Comparison of ENCODE assay signal across 8 cellular contexts in the genomic region with DNA sequence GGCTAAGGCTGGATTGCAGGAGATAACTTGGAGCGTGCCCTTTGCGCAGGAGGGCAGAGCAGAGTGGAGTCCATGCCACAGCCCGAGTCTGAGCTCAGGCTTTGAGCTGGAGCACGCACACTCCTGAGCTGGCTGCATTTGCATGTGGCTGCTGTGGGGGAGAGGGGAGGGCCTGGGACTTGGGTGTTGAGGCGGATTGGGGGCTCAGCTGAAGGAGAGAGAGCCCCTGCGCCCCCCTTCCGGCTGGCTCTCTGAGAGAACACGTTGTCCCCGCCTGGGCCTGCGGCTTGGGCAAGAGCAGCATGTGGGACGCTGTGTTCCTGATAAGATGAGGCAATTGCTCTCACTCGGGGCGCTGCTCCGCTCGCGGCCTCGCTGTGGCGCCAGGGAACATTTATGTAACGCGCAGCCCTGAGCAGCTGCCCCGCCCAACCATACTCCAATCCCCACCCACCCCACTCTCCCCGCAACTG. TPM values are rescaled to one million over a fixed set of nuclear protein-coding genes. Genes with fewer than 3 reads are reported as not detected.
DNase-seq lines count a peak whose midpoint lies in the region; ATAC-seq and TF ChIP-seq lines count a peak whose summit lies in the region.

No MANE protein-coding gene starts in this region.

- H3K79me2 ChIP-seq in PC-3 (ENCODE audit: low read length) = no peaks in the 10 kb centered on the region

- ATAC-seq in GM19043 (IDR thresholded peaks at IDR 0.05; ENCODE audit: low read depth, unreplicated experiment) = peak; percentile 58
- ATAC-seq in HG03571 (IDR thresholded peaks at IDR 0.05; ENCODE audit: unreplicated experiment) = peak; percentile 36
- no peak for ATAC-seq in PC-3

- CTCF ChIA-PET in PC-3 (lab: Charles Lee) = no interaction called here

- H3F3A ChIP-seq in PC-3 (ENCODE audit: low read length, unreplicated experiment) = no peaks in the 10 kb centered on the region

- H3K4me1 Mint-ChIP-seq in brain = peaks cover 78% of the 10 kb centered on the region

- peaks cover 17% of the 10 kb centered on the region for H3K36me3 Mint-ChIP-seq in brain

- no peak overlapping the region for H3K4me3 ChIP-seq in WERI-Rb-1 (ENCODE audit: low read depth, low read length)
- no peak overlapping the region for H3K4me3 ChIP-seq in SJCRH30
- H3K4me3 ChIP-seq in PC-3 (ENCODE audit: low read length) = no peak overlapping the region

- no peak overlapping the region for H3K27ac ChIP-seq in WERI-Rb-1
- H3K27ac ChIP-seq in SJCRH30 = no peak overlapping the region
- no peak overlapping the region for H3K27ac ChIP-seq in PC-3 (ENCODE audit: low read length)

- H3K27ac Mint-ChIP-seq in brain = peak overlapping the region in 4 of 5 experiments; percentile 84 to 91 (median 87)

- H2AFZ ChIP-seq in PC-3 (ENCODE audit: low read length) = no peak overlapping the region

- H3K9me2 ChIP-seq in PC-3 (replicated peaks; ENCODE audit: low read length) = no peaks in the 10 kb centered on the region

- POLR2A ChIA-PET in PC-3 (lab: Charles Lee; ENCODE audit: unreplicated experiment) = no interaction called here

- no peak overlapping the region for H3K4me2 ChIP-seq in PC-3 (ENCODE audit: low read length)

- intact Hi-C loops in PC-3 (cut with micrococcal nuclease) = no loop called here

- peaks cover 6% of the 10 kb centered on the region; the same call in 1 of the 2 replicates for H3K4me1 ChIP-seq in SJCRH30
- H3K4me1 ChIP-seq in PC-3 (ENCODE audit: insufficient read depth, low read length) = no peaks in the 10 kb centered on the region

- H3K36me3 ChIP-seq in WERI-Rb-1 = no peaks in the 10 kb centered on the region; the same call in 1 of the 2 replicates
- H3K36me3 ChIP-seq in SJCRH30 = no peaks in the 10 kb centered on the region
- H3K36me3 ChIP-seq in PC-3 (ENCODE audit: low read depth, low read length) = no peaks in the 10 kb centered on the region

- H4K20me1 ChIP-seq in PC-3 (ENCODE audit: low read length) = no peaks in the 10 kb centered on the region

- H3K9me3 Mint-ChIP-seq in brain = peaks cover 0 to 12% (median 6%) of the 10 kb centered on the region in 5 experiments

- H3K9me3 ChIP-seq in WERI-Rb-1 (ENCODE audit: severe bottlenecking) (no peaks in the 10 kb centered on the region), SJCRH30 (replicated peaks) (peaks cover 3% of the 10 kb centered on the region; the same call in 1 of the 2 replicates), PC-3 (ENCODE audit: low read length) (no peaks in the 10 kb centered on the region)

- TF ChIP-seq CTCF in WERI-Rb-1 (IDR thresholded peaks at IDR 0.05; ENCODE audit: low read depth, low read length) (no peak), brain (conservative IDR thresholded peaks at IDR 0.05) (peak; percentile 41 to 62), PC-3 (conservative IDR thresholded peaks at IDR 0.05; ENCODE audit: low read depth, low read length) (no peak)

- peak; percentile 41 for DNase-seq in WERI-Rb-1
- DNase-seq in inferior parietal cortex (ENCODE audit: extremely low spot score) = peak; percentile 94
- peak; percentile 66 to 76 (median 71) for DNase-seq in stimulated activated CD4-positive, alpha-beta T cell treated with anti-CD3 and anti-CD28 coated beads, Interleukin-12 subunit alpha, Interleukin-12 subunit beta, amount 100 ng/mL, for 48 hours (ENCODE audit: low read depth in 2 of 3, low spot score in 1 of 3)
- DNase-seq in SJCRH30 = no peak
- no peak for DNase-seq in PC-3

- H3K9ac ChIP-seq in PC-3 (ENCODE audit: low read length) = no peak overlapping the region

- no TSS peak for BruUV-seq in PC-3 (replicated peaks; lab: Mats Ljungman, UMichigan)

- no peaks in the 10 kb centered on the region for H3K27me3 Mint-ChIP-seq in brain

- H3K4me3 Mint-ChIP-seq in brain = peak overlapping the region in 3 of 5 experiments; percentile 60 to 72 (median 67)

- H3K27me3 ChIP-seq in WERI-Rb-1 (ENCODE audit: insufficient read depth, low read depth, severe bottlenecking) (no peaks in the 10 kb centered on the region), SJCRH30 (no peaks in the 10 kb centered on the region), PC-3 (ENCODE audit: low read length) (no peaks in the 10 kb centered on the region)

RNA-seq across cellular contexts. Expression of gene KLF13, which starts 39.1 kb away (rescaled TPM):
- 88.5 TPM for polyA plus RNA-seq in brain (ENCODE audit: insufficient read depth, low read depth, low replicate concordance)
- 33.1 and 34.7 TPM in 2 replicates for total RNA-seq in SJCRH30 (2014; rRNA removed; shearing (Covaris generic))
- total RNA-seq in PC-3 (2014; rRNA removed) = 10.1 and 11.4 TPM in 2 replicates

Comparison
In these comparisons a context has a peak if more than half of its experiments do, and no peak if none do; other contexts are left out.
1. DNase-seq: peak in WERI-Rb-1 (single experiment), inferior parietal cortex (single experiment) and stimulated activated CD4-positive, alpha-beta T cell treated with anti-CD3 and anti-CD28 coated beads, Interleukin-12 subunit alpha, Interleukin-12 subunit beta, amount 100 ng/mL, for 48 hours (3 of 3); none in SJCRH30 (0 of 2) and PC-3 (single experiment).
2. CTCF ChIP-seq: peak in brain (2 of 2); none in WERI-Rb-1 (single experiment) and PC-3 (single experiment).